18 cellular contexts compared by ENCODE assay signal in the genomic region with DNA sequence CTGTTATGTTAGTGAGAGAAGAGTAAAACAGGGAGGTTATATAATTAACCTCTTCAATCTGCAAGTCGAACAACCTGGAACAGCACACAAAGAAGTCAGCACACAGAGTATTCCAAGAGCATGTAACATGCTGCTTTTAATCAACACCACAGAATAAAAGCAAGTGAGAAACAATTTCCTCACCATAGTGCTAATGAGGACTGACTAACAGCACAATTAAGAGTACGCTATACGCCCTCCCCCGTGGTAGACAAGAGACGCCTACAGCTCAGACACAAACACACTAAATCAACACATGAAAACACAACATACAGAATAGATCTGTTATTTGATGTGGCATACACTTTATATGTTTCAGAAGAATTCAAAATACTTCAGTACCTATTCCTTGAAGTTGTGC.
"Had no signal": no experiment of that assay in that cellular context is flagged by ENCODE, and none has a peak within 500 bp of the region (broad histone marks: within the 10 kb centered on the region; RNA-seq: fewer than 3 reads in every experiment).

No MANE protein-coding gene starts in this region.

- H3K4me3 ChIP-seq: colonic mucosa, gastrocnemius medialis, prostate gland, right atrium auricular region, sigmoid colon, testis, tibial artery had no signal

- H3K27ac ChIP-seq: colonic mucosa, epithelial cell of prostate, gastrocnemius medialis, prostate gland, right atrium auricular region, sigmoid colon, testis, tibial artery had no signal

- DNase-seq: colonic mucosa; effector CD8-positive, alpha-beta T cell; endodermal cell; foreskin fibroblast; gastrocnemius medialis; head of caudate nucleus; naive thymus-derived CD8-positive, alpha-beta T cell; nephron progenitor cell; nucleus accumbens; sigmoid colon; stimulated activated CD4-positive, alpha-beta T cell treated with anti-CD3 and anti-CD28 coated beads, Interleukin-4, amount 100 ng/mL, for 4 hours; stimulated activated naive CD8-positive, alpha-beta T cell treated with anti-CD3 and anti-CD28 coated beads, Interleukin-15, Interleukin-2, amounts not matched to agents 100 U/mL and 50 U/mL, for 24 hours; substantia nigra; testis; tibial artery had no signal
